ENCODE assay signal across 1 cellular context in the genomic region with DNA sequence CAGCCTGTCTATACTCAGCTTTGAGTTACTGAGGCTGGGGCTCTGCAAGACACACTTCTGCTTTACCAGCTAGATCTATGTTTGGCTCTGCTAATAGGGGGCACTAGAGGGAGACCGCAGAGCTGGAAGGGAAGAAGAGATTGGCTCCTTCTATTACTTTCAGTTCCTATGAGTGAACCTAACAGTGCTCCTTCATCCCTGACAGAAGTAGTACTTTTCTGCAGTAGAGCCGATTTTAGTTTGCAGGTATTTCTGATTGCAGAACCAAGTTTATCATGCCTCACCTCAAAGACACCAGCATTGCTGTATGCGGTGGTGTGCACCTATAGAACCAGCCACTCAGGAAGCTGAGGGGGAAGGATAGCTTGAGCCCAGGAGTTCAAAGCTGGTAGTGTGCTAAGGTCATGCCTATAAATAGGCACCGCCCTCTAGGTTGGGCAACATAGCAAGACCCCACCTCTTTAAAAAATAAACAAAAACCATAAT.
TF ChIP-seq lines count a peak whose summit lies in the region.

No MANE protein-coding gene starts in this region.

TF ChIP-seq in HCT116, 20 proteins besides CTCF, POLR2A, EP300 and RAD21 (continued from another document):
- TF ChIP-seq, protein P1, sequence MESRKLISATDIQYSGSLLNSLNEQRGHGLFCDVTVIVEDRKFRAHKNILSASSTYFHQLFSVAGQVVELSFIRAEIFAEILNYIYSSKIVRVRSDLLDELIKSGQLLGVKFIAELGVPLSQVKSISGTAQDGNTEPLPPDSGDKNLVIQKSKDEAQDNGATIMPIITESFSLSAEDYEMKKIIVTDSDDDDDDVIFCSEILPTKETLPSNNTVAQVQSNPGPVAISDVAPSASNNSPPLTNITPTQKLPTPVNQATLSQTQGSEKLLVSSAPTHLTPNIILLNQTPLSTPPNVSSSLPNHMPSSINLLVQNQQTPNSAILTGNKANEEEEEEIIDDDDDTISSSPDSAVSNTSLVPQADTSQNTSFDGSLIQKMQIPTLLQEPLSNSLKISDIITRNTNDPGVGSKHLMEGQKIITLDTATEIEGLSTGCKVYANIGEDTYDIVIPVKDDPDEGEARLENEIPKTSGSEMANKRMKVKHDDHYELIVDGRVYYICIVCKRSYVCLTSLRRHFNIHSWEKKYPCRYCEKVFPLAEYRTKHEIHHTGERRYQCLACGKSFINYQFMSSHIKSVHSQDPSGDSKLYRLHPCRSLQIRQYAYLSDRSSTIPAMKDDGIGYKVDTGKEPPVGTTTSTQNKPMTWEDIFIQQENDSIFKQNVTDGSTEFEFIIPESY (IDR thresholded peaks at IDR 0.05; ENCODE audit: extremely low read depth, insufficient replicate concordance, low read length), result no peak
- TF ChIP-seq CBX3 (IDR thresholded peaks at IDR 0.05; ENCODE audit: low read depth) (no peak), SP1 (IDR thresholded peaks at IDR 0.05; ENCODE audit: low read depth) (no peak), EZH2phosphoT487 (IDR thresholded peaks at IDR 0.05; ENCODE audit: borderline replicate concordance) (no peak), CEBPB (IDR thresholded peaks at IDR 0.05; ENCODE audit: low read depth) (no peak), TCF7L2 (IDR thresholded peaks at IDR 0.05; ENCODE audit: borderline replicate concordance, extremely low read depth, insufficient read depth, insufficient read length) (no peak)
- TF ChIP-seq, protein P2, sequence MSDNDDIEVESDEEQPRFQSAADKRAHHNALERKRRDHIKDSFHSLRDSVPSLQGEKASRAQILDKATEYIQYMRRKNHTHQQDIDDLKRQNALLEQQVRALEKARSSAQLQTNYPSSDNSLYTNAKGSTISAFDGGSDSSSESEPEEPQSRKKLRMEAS (IDR thresholded peaks at IDR 0.05), result no peak
TF ChIP-seq in HCT116: peak in this region for 0.
